Comparison of ENCODE assay signal across 8 cellular contexts in the genomic region with DNA sequence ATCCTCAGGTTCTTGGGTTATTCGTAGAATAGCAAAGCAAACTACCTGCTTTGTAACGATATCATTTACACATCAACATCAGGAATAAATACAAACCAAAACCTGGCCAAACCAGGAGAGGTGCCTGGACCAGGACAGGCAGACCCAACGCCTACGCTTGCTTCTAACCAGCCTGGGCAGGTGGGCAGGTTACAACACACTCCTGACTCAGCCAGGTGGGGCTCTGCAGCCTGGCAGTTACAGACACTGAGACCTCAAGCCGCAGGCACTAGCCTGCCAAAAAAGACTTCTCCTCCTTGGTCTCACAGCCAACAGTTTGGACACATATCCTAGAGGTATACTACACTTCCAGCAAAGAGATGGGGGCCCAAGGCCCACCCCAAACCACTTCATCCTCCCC. TPM values are rescaled to one million over a fixed set of nuclear protein-coding genes. Genes with fewer than 3 reads are reported as not detected.
DNase-seq lines count a peak whose midpoint lies in the region; ATAC-seq and TF ChIP-seq lines count a peak whose summit lies in the region.

No MANE protein-coding gene starts in this region.

- TF ChIP-seq CTCF in HEK293 (tag by site-specific recombination; IDR thresholded peaks at IDR 0.05) = no peak
- no peak for TF ChIP-seq CTCF in left ventricle myocardium inferior (IDR thresholded peaks at IDR 0.05; ENCODE audit: borderline replicate concordance)

- peaks cover 83% of the 10 kb centered on the region for H3K4me1 Mint-ChIP-seq in activated T-helper 1 cell treated with anti-CD3 and anti-CD28 coated beads, Interleukin-12 subunit alpha, Interleukin-12 subunit beta, Interleukin-2, Interleukin-4 antibody, amounts not matched to agents 30 ng/mL and 10 ng/mL and 1 ng/mL, durations not matched to agents 14 hours and 24 hours and 36 hours (ENCODE audit: low read depth)
- peaks cover 72 to 77% of the 10 kb centered on the region in 2 donors for H3K4me1 Mint-ChIP-seq in natural killer cell treated with Interleukin-12 subunit alpha and Interleukin-12 subunit beta and Interleukin-15 and Interleukin-18, amount 100 ng/mL, for 72 hours (ENCODE audit: low read depth in 2 of 2)

- H3K4me3 Mint-ChIP-seq in activated T-helper 1 cell treated with anti-CD3 and anti-CD28 coated beads, Interleukin-12 subunit alpha, Interleukin-12 subunit beta, Interleukin-2, Interleukin-4 antibody, amounts not matched to agents 30 ng/mL and 10 ng/mL and 1 ng/mL, durations not matched to agents 14 hours and 24 hours and 36 hours = peak overlapping the region; percentile 3
- peak overlapping the region; percentile 40 for H3K4me3 Mint-ChIP-seq in natural killer cell treated with Interleukin-12 subunit alpha and Interleukin-12 subunit beta and Interleukin-15 and Interleukin-18, amount 100 ng/mL, for 72 hours

- DNase-seq in activated T-helper 1 cell treated with anti-CD3 and anti-CD28 coated beads, Interleukin-12 subunit alpha, Interleukin-12 subunit beta, Interleukin-2, Interleukin-4 antibody, amounts not matched to agents 30 ng/mL and 10 ng/mL and 1 ng/mL, durations not matched to agents 14 hours and 24 hours and 36 hours (ENCODE audit: low spot score) = no peak
- DNase-seq in natural killer cell treated with Interleukin-12 subunit alpha and Interleukin-12 subunit beta and Interleukin-15 and Interleukin-18, amount 100 ng/mL, for 72 hours (ENCODE audit: low spot score) = no peak
- DNase-seq in stimulated activated CD4-positive, alpha-beta T cell treated with anti-CD3 and anti-CD28 coated beads, Interleukin-12 subunit alpha, Interleukin-12 subunit beta, amount 100 ng/mL, for 4 hours = no peak
- DNase-seq in superior temporal gyrus (ENCODE audit: extremely low spot score) (no peak), left ventricle myocardium inferior (no peak), NCI-H82 treated with DMSO at 0.1 percent for 48 hours (lab: John Stamatoyannopoulos, UW; ENCODE audit: unreplicated experiment) (no peak)

- H3K9me3 Mint-ChIP-seq in activated T-helper 1 cell treated with anti-CD3 and anti-CD28 coated beads, Interleukin-12 subunit alpha, Interleukin-12 subunit beta, Interleukin-2, Interleukin-4 antibody, amounts not matched to agents 30 ng/mL and 10 ng/mL and 1 ng/mL, durations not matched to agents 14 hours and 24 hours and 36 hours = no peaks in the 10 kb centered on the region
- H3K9me3 Mint-ChIP-seq in natural killer cell treated with Interleukin-12 subunit alpha and Interleukin-12 subunit beta and Interleukin-15 and Interleukin-18, amount 100 ng/mL, for 72 hours = no peaks in the 10 kb centered on the region

- peaks cover 17% of the 10 kb centered on the region for H3K36me3 Mint-ChIP-seq in activated T-helper 1 cell treated with anti-CD3 and anti-CD28 coated beads, Interleukin-12 subunit alpha, Interleukin-12 subunit beta, Interleukin-2, Interleukin-4 antibody, amounts not matched to agents 30 ng/mL and 10 ng/mL and 1 ng/mL, durations not matched to agents 14 hours and 24 hours and 36 hours (ENCODE audit: low read depth)
- H3K36me3 Mint-ChIP-seq in natural killer cell treated with Interleukin-12 subunit alpha and Interleukin-12 subunit beta and Interleukin-15 and Interleukin-18, amount 100 ng/mL, for 72 hours = no peaks in the 10 kb centered on the region

- ATAC-seq in GM18511 (IDR thresholded peaks at IDR 0.05; ENCODE audit: unreplicated experiment) = peak; percentile 11
- no peak for ATAC-seq in natural killer cell treated with Interleukin-12 subunit alpha and Interleukin-12 subunit beta and Interleukin-15 and Interleukin-18, amount 100 ng/mL, for 72 hours

- H3K27ac Mint-ChIP-seq in activated T-helper 1 cell treated with anti-CD3 and anti-CD28 coated beads, Interleukin-12 subunit alpha, Interleukin-12 subunit beta, Interleukin-2, Interleukin-4 antibody, amounts not matched to agents 30 ng/mL and 10 ng/mL and 1 ng/mL, durations not matched to agents 14 hours and 24 hours and 36 hours = peak overlapping the region; percentile 40
- peak overlapping the region; percentile 20 to 73 for H3K27ac Mint-ChIP-seq in natural killer cell treated with Interleukin-12 subunit alpha and Interleukin-12 subunit beta and Interleukin-15 and Interleukin-18, amount 100 ng/mL, for 72 hours

- H3K27me3 Mint-ChIP-seq in activated T-helper 1 cell treated with anti-CD3 and anti-CD28 coated beads, Interleukin-12 subunit alpha, Interleukin-12 subunit beta, Interleukin-2, Interleukin-4 antibody, amounts not matched to agents 30 ng/mL and 10 ng/mL and 1 ng/mL, durations not matched to agents 14 hours and 24 hours and 36 hours (ENCODE audit: insufficient read depth) = no peaks in the 10 kb centered on the region
- no peaks in the 10 kb centered on the region for H3K27me3 Mint-ChIP-seq in natural killer cell treated with Interleukin-12 subunit alpha and Interleukin-12 subunit beta and Interleukin-15 and Interleukin-18, amount 100 ng/mL, for 72 hours

- H3K9me3 ChIP-seq in HEK293 (ENCODE audit: control insufficient read depth, insufficient read depth, low read depth, low read length) (no peaks in the 10 kb centered on the region), left ventricle myocardium inferior (replicated peaks) (no peaks in the 10 kb centered on the region)

- intact Hi-C loops in activated T-helper 1 cell treated with anti-CD3 and anti-CD28 coated beads, Interleukin-12 subunit alpha, Interleukin-12 subunit beta, Interleukin-2, Interleukin-4 antibody, amounts not matched to agents 30 ng/mL and 10 ng/mL and 1 ng/mL, durations not matched to agents 14 hours and 24 hours and 36 hours (cut with micrococcal nuclease) = loop anchor here (1.0 kb wide), 1 partner anchor 9 kb away; no protein-coding TSS in a partner anchor
- intact Hi-C loops in left ventricle myocardium inferior (cut with micrococcal nuclease) = no loop called here

- H3K27me3 ChIP-seq in left ventricle myocardium inferior (ENCODE audit: low read depth) = no peaks in the 10 kb centered on the region

- POLR2A ChIA-PET in HEK293 (lab: Yijun Ruan, JAX) = interaction anchor here (0.7 kb wide), 1 partner anchor 66 kb away, joined by 4 read pairs; no protein-coding TSS in a partner anchor

- H3K27ac ChIP-seq in HEK293 (ENCODE audit: extremely low read depth, low read depth, low read length) (no peak overlapping the region), left ventricle myocardium inferior (replicated peaks) (no peak overlapping the region)

- H3K4me1 ChIP-seq in HEK293 (ENCODE audit: control insufficient read depth, insufficient read depth, low read length) (peaks cover 27% of the 10 kb centered on the region), left ventricle myocardium inferior (peaks cover 96% of the 10 kb centered on the region)

- CTCF ChIA-PET in HEK293 (lab: Yijun Ruan, JAX) = no interaction called here

- H3K4me3 ChIP-seq in HEK293 (ENCODE audit: low read depth, low read length) (no peak overlapping the region), left ventricle myocardium inferior (no peak overlapping the region)

- no peaks in the 10 kb centered on the region for H3K36me3 ChIP-seq in HEK293 (ENCODE audit: control insufficient read depth in 2 of 2, insufficient read depth in 1 of 2, low read length in 2 of 2)
- H3K36me3 ChIP-seq in left ventricle myocardium inferior = no peaks in the 10 kb centered on the region

TF ChIP-seq in HEK293, 187 proteins besides CTCF, POLR2A, EP300 and RAD21:
- TF ChIP-seq, protein P1, sequence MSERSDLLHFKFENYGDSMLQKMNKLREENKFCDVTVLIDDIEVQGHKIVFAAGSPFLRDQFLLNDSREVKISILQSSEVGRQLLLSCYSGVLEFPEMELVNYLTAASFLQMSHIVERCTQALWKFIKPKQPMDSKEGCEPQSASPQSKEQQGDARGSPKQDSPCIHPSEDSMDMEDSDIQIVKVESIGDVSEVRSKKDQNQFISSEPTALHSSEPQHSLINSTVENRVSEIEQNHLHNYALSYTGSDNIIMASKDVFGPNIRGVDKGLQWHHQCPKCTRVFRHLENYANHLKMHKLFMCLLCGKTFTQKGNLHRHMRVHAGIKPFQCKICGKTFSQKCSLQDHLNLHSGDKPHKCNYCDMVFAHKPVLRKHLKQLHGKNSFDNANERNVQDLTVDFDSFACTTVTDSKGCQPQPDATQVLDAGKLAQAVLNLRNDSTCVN (tag by site-specific recombination; optimal IDR thresholded peaks at IDR 0.05) = no peak
- TF ChIP-seq ZBTB17 (tag by site-specific recombination; IDR thresholded peaks at IDR 0.05) (no peak), ZNF544 (tag by site-specific recombination; IDR thresholded peaks at IDR 0.05) (no peak), ZNF121 (tag by site-specific recombination; IDR thresholded peaks at IDR 0.05) (0 out of 2 replicates have a peak, but pooled peaks have one; percentile 13), ZNF292 (tag by site-specific recombination; IDR thresholded peaks at IDR 0.05; ENCODE audit: borderline replicate concordance, low read depth) (no peak)
TF ChIP-seq in HEK293: peak in this region for 1.

RNA-seq across cellular contexts. Expression of a gene that starts 14.0 kb away (rescaled TPM):
- 176 and 179 TPM in 2 replicates for total RNA-seq in activated T-helper 1 cell treated with anti-CD3 and anti-CD28 coated beads, Interleukin-12 subunit alpha, Interleukin-12 subunit beta, Interleukin-2, Interleukin-4 antibody, amounts not matched to agents 30 ng/mL and 10 ng/mL and 1 ng/mL, durations not matched to agents 14 hours and 24 hours and 36 hours
- 100 to 1,000 TPM; 197 to 320 TPM for total RNA-seq in natural killer cell treated with Interleukin-12 subunit alpha and Interleukin-12 subunit beta and Interleukin-15 and Interleukin-18, amount 100 ng/mL, for 72 hours
- 63.8 TPM for total RNA-seq in left ventricle myocardium inferior

RNA-seq across cellular contexts. Expression of a gene that starts 31.8 kb away (rescaled TPM):
- 106 and 112 TPM in 2 replicates for total RNA-seq in activated T-helper 1 cell treated with anti-CD3 and anti-CD28 coated beads, Interleukin-12 subunit alpha, Interleukin-12 subunit beta, Interleukin-2, Interleukin-4 antibody, amounts not matched to agents 30 ng/mL and 10 ng/mL and 1 ng/mL, durations not matched to agents 14 hours and 24 hours and 36 hours
- 100 to 1,000 TPM in 1 of 2 donors, 10 to 100 TPM in 1; 88.6 to 188 TPM for total RNA-seq in natural killer cell treated with Interleukin-12 subunit alpha and Interleukin-12 subunit beta and Interleukin-15 and Interleukin-18, amount 100 ng/mL, for 72 hours
- 104 TPM for total RNA-seq in left ventricle myocardium inferior
